17 cellular contexts compared by ENCODE assay signal in the genomic region with DNA sequence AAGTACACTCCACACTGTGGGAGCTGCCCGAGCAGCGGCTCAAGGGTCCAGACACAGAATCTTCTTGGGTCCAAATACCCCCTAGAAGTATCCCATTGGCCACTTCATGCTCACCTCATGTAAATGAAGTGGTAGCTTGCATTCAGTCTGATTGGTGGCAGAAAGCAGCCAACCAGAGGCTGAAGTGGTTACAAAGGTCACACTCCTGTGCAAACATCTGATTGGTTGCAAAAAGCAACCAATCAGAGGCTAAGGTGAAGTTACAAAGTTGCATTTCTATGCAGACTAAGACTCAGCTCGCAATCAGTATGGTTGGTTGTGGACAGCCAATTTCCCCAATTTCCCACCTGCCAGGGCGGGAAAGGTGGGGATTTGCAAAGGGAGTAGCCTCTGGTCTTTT.
DNase-seq lines count a peak whose midpoint lies in the region; ATAC-seq, FAIRE-seq and TF ChIP-seq lines count a peak whose summit lies in the region.
"Had no signal": no experiment of that assay in that cellular context is flagged by ENCODE, and none has a peak within 500 bp of the region (broad histone marks: within the 10 kb centered on the region; RNA-seq: fewer than 3 reads in every experiment).

No MANE protein-coding gene starts in this region.

- H3K36me3 ChIP-seq in mammary epithelial cell (ENCODE audit: insufficient read depth, low read length), result no peaks in the 10 kb centered on the region
- peaks cover 51 to 97% (median 70%) of the 10 kb centered on the region in 3 donors for H3K36me3 ChIP-seq in tibial artery

- no peaks in the 10 kb centered on the region for H3K9me3 Mint-ChIP-seq in MCF 10A (ENCODE audit: unreplicated experiment)
- H3K9me3 Mint-ChIP-seq: activated T-helper 17 cell treated with anti-CD3 and anti-CD28 coated beads, Interleukin-2, amount 50 U/mL, for 72 hours; CD8-positive, alpha-beta memory T cell; stimulated activated naive CD8-positive, alpha-beta T cell treated with anti-CD3 and anti-CD28 coated beads, Interleukin-15, Interleukin-2, amounts not matched to agents 100 ng/mL and 50 ng/mL, for 24 hours had no signal

- FAIRE-seq in D721Med (lab: Jason Lieb, UNC), result no peak

- no peak for DNase-seq in MCF 10A (ENCODE audit: unreplicated experiment)
- no peak for DNase-seq in mammary epithelial cell
- no peak for DNase-seq in RWPE1 (ENCODE audit: low spot score)
- peak; percentile 11 for DNase-seq in left kidney (ENCODE audit: low read depth, low spot score)
- peak; percentile 8 to 12 for DNase-seq in tibial artery
- no peak for DNase-seq in D721Med (ENCODE audit: insufficient read length, low spot score)
- no peak for DNase-seq in SKM-1 treated with dmso at 0.1 percent for 144 hours (lab: John Stamatoyannopoulos, UW; ENCODE audit: unreplicated experiment)
- DNase-seq: amniotic stem cell, GOT3, RPMI8226, T-helper 1 cell had no signal

- POLR2A ChIA-PET in MCF 10A (lab: Yijun Ruan, JAX) (interaction anchor here (1.0 to 1.2 kb wide), 2 partner anchors 44 to 104 kb away, joined by 3 to 4 read pairs; no protein-coding TSS in a partner anchor), RWPE1 (lab: Yijun Ruan, JAX; ENCODE audit: low non-redundant PET) (no interaction called here)

- H3K27ac Mint-ChIP-seq in MCF 10A (ENCODE audit: low read depth, unreplicated experiment), result peak overlapping the region; percentile 79
- H3K27ac Mint-ChIP-seq: activated T-helper 17 cell treated with anti-CD3 and anti-CD28 coated beads, Interleukin-2, amount 50 U/mL, for 72 hours; stimulated activated naive CD8-positive, alpha-beta T cell treated with anti-CD3 and anti-CD28 coated beads, Interleukin-15, Interleukin-2, amounts not matched to agents 100 ng/mL and 50 ng/mL, for 24 hours had no signal

- ATAC-seq in HG03025 (IDR thresholded peaks at IDR 0.05; ENCODE audit: low FRiP score, unreplicated experiment), result no peak
- ATAC-seq: activated T-helper 17 cell treated with anti-CD3 and anti-CD28 coated beads, Interleukin-2, amount 50 U/mL, for 72 hours had no signal

- in situ Hi-C loops in mammary epithelial cell (cut with MboI; ENCODE audit: low sequenced_read_pairs in 2 of 2), result no loop called here

- no peak overlapping the region for H3K9ac ChIP-seq in mammary epithelial cell (ENCODE audit: insufficient read depth, low read length)
- H3K9ac ChIP-seq: KMS-11 had no signal

- no peaks in the 10 kb centered on the region for H3K79me2 ChIP-seq in mammary epithelial cell (ENCODE audit: insufficient read depth, low read length)

- peaks cover 5% of the 10 kb centered on the region for H3K4me1 Mint-ChIP-seq in MCF 10A (ENCODE audit: insufficient read depth, unreplicated experiment)

- H3K9me3 ChIP-seq in mammary epithelial cell (replicated peaks; ENCODE audit: insufficient read depth, low read length) (no peaks in the 10 kb centered on the region), tibial artery (no peaks in the 10 kb centered on the region)
- H3K9me3 ChIP-seq: right atrium auricular region had no signal

- intact Hi-C loops in MCF 10A (cut with micrococcal nuclease) (loop anchor here (2.0 to 10.0 kb wide), 2 partner anchors 384 to 466 kb away; a partner anchor contains a TSS), mammary epithelial cell (cut with micrococcal nuclease) (loop anchor here (1.0 kb wide), 2 partner anchors 263 to 384 kb away; no protein-coding TSS in a partner anchor), tibial artery (cut with DNase I; ENCODE audit: low total_unique reads) (loop anchor here (10.0 kb wide), 3 partner anchors 64 to 256 kb away; no protein-coding TSS in a partner anchor)

- BruUV-seq in MCF 10A (replicated peaks; lab: Mats Ljungman, UMichigan) (no TSS peak), mammary epithelial cell (replicated peaks; lab: Mats Ljungman, UMichigan) (no TSS peak)

- H3K27me3 ChIP-seq in mammary epithelial cell (ENCODE audit: insufficient read depth, low read length) (no peaks in the 10 kb centered on the region), tibial artery (no peaks in the 10 kb centered on the region)
- H3K27me3 ChIP-seq: right atrium auricular region had no signal

- H3K4me3 ChIP-seq in mammary epithelial cell (replicated peaks in 1 of 3; ENCODE audit: insufficient read depth in 1 of 3, low read depth in 2 of 3, low read length in 3 of 3), result no peak overlapping the region
- H3K4me3 ChIP-seq in tibial artery, result no peak overlapping the region
- H3K4me3 ChIP-seq: right atrium auricular region had no signal

- H3K27me3 Mint-ChIP-seq in MCF 10A (ENCODE audit: insufficient read depth, unreplicated experiment), result no peaks in the 10 kb centered on the region
- H3K27me3 Mint-ChIP-seq: activated T-helper 17 cell treated with anti-CD3 and anti-CD28 coated beads, Interleukin-2, amount 50 U/mL, for 72 hours; stimulated activated naive CD8-positive, alpha-beta T cell treated with anti-CD3 and anti-CD28 coated beads, Interleukin-15, Interleukin-2, amounts not matched to agents 100 ng/mL and 50 ng/mL, for 24 hours had no signal

- TF ChIP-seq CTCF in MCF 10A (IDR thresholded peaks at IDR 0.05; ENCODE audit: unreplicated experiment) (no peak), mammary epithelial cell (conservative IDR thresholded peaks at IDR 0.05 in 1 of 2, IDR thresholded peaks at IDR 0.05 in 1 of 2; ENCODE audit: extremely low read depth in 1 of 2, insufficient read depth in 1 of 2, low read depth in 1 of 2, low read length in 2 of 2) (no peak), RWPE1 (conservative IDR thresholded peaks at IDR 0.05; ENCODE audit: low read depth) (no peak), tibial artery (IDR thresholded peaks at IDR 0.05) (no peak), D721Med (IDR thresholded peaks at IDR 0.05; ENCODE audit: insufficient read depth, missing control alignments) (no peak)

- H3K4me2 ChIP-seq in mammary epithelial cell (ENCODE audit: insufficient read depth, low read depth, low read length), result no peak overlapping the region
- H3K4me2 ChIP-seq: KMS-11 had no signal

- no peaks in the 10 kb centered on the region for H3K4me1 ChIP-seq in mammary epithelial cell (ENCODE audit: insufficient read depth, low read length)
- peaks cover 0 to 11% (median 8%) of the 10 kb centered on the region in 4 donors for H3K4me1 ChIP-seq in tibial artery

- WGBS in mammary epithelial cell (ENCODE audit: low coverage, missing lambda C conversion rate), result 89% methylated on average over 4 of the region's 4 CpGs

- no peak overlapping the region for H2AFZ ChIP-seq in mammary epithelial cell (ENCODE audit: low read depth, low read length)

- no peaks in the 10 kb centered on the region for H4K20me1 ChIP-seq in mammary epithelial cell (ENCODE audit: insufficient read depth, low read length)

- H3K4me3 Mint-ChIP-seq in MCF 10A (ENCODE audit: unreplicated experiment), result no peak overlapping the region
- H3K4me3 Mint-ChIP-seq: activated T-helper 17 cell treated with anti-CD3 and anti-CD28 coated beads, Interleukin-2, amount 50 U/mL, for 72 hours; CD8-positive, alpha-beta memory T cell; stimulated activated naive CD8-positive, alpha-beta T cell treated with anti-CD3 and anti-CD28 coated beads, Interleukin-15, Interleukin-2, amounts not matched to agents 100 ng/mL and 50 ng/mL, for 24 hours had no signal

- dilution Hi-C loops in mammary epithelial cell (cut with HindIII; ENCODE audit: low sequenced_read_pairs), result loop anchor here (5.0 to 10.0 kb wide), 2 partner anchors 101 to 174 kb away; no protein-coding TSS in a partner anchor

- peaks cover 37% of the 10 kb centered on the region for H3K36me3 Mint-ChIP-seq in MCF 10A (ENCODE audit: insufficient read depth, unreplicated experiment)

- H3K27ac ChIP-seq in mammary epithelial cell (ENCODE audit: insufficient read depth, low read depth, low read length) (no peak overlapping the region), RWPE1 (peak overlapping the region; percentile 34), tibial artery (no peak overlapping the region)
- H3K27ac ChIP-seq: KMS-11, right atrium auricular region had no signal

- CTCF ChIA-PET in MCF 10A (lab: Yijun Ruan, JAX), result interaction anchor here (0.6 to 10.8 kb wide), 15 partner anchors 9 to 468 kb away, joined by 3 to 223 read pairs (median 4); a partner anchor contains a TSS
- CTCF ChIA-PET in mammary epithelial cell (lab: Charles Lee; ENCODE audit: low non-redundant PET), result interaction anchor here (1.1 kb wide), 1 partner anchor 384 kb away, joined by 10 read pairs; no protein-coding TSS in a partner anchor
- CTCF ChIA-PET in RWPE1 (lab: Yijun Ruan, JAX), result interaction anchor here (0.5 to 2.4 kb wide), 25 partner anchors 9 to 1667 kb away, joined by 3 to 22 read pairs (median 3); no protein-coding TSS in a partner anchor

Comparison
In these comparisons a context has a peak if more than half of its experiments do, and no peak if none do; other contexts are left out.
1. DNase-seq: peak in left kidney (single experiment) and tibial artery (2 of 2); none in MCF 10A (single experiment), mammary epithelial cell (single experiment), RWPE1 (single experiment), D721Med (single experiment) and SKM-1 treated with dmso at 0.1 percent for 144 hours (single experiment).